In genomic region chr19:3034845-3035541, GRCh38 we compare ENCODE assay signal across 8 cellular contexts. TPM values are rescaled to one million over a fixed set of nuclear protein-coding genes. Genes with fewer than 3 reads are reported as not detected.
DNase-seq lines count a peak whose midpoint lies in the region; ATAC-seq and TF ChIP-seq lines count a peak whose summit lies in the region.

No MANE protein-coding gene starts in this region.

- WGBS in mesendoderm (ENCODE audit: extremely low coverage, insufficient coverage, low lambda C conversion rate), result no CpG with 5 or more reads among the region's 23 CpGs

- peaks cover 14% of the 10 kb centered on the region for H3K4me1 ChIP-seq in mesendoderm (ENCODE audit: control insufficient read depth, low read depth, low read length)

- H4K8ac ChIP-seq in mesendoderm (ENCODE audit: low read depth, low read length), result no peak overlapping the region

- H3K27me3 ChIP-seq in H7 (ENCODE audit: control insufficient read depth, insufficient read depth, low read length) (peaks cover 6% of the 10 kb centered on the region), mesendoderm (ENCODE audit: insufficient read depth, low read length, poor library complexity) (peaks cover 3% of the 10 kb centered on the region)

- H2BK5ac ChIP-seq in mesendoderm (ENCODE audit: low read length), result peak overlapping the region; percentile 68

- H3K27ac ChIP-seq in mesendoderm (ENCODE audit: low read depth, low read length), result peak overlapping the region; percentile 16
- peak overlapping the region; percentile 27 for H3K27ac ChIP-seq in temporal lobe (ENCODE audit: low read depth, low read length)

- peak overlapping the region; percentile 50 for H2AK5ac ChIP-seq in mesendoderm (ENCODE audit: low read length)

- peak overlapping the region; percentile 65 for H3K4me3 ChIP-seq in H7 (ENCODE audit: insufficient read depth, low read depth, low read length)
- peak overlapping the region; percentile 57 for H3K4me3 ChIP-seq in choroid plexus epithelial cell (ENCODE audit: low read depth, low read length)
- peak overlapping the region; percentile 41 for H3K4me3 ChIP-seq in mesendoderm (ENCODE audit: low read length)

- no peak overlapping the region for H2BK15ac ChIP-seq in mesendoderm (replicated peaks; ENCODE audit: low read depth)

- H3K36me3 ChIP-seq in H7 (replicated peaks; ENCODE audit: control insufficient read depth, insufficient read depth, low read length) (no peaks in the 10 kb centered on the region), mesendoderm (ENCODE audit: control insufficient read depth, insufficient read depth, low read length) (no peaks in the 10 kb centered on the region)

- peak overlapping the region; percentile 62 for H3K18ac ChIP-seq in mesendoderm (ENCODE audit: low read length)

- peak overlapping the region; percentile 87 for H3K56ac ChIP-seq in mesendoderm (ENCODE audit: low read length)

- no peaks in the 10 kb centered on the region for H3K79me2 ChIP-seq in mesendoderm (ENCODE audit: control insufficient read depth, insufficient read depth, low read length)

- peak overlapping the region; percentile 75 for H3K9ac ChIP-seq in mesendoderm (ENCODE audit: low read length)

- peak overlapping the region; percentile 63 for H3K4me2 ChIP-seq in mesendoderm (ENCODE audit: low read length)

- H2BK120ac ChIP-seq in mesendoderm (ENCODE audit: low read depth, low read length), result no peak overlapping the region

- H3K23ac ChIP-seq in mesendoderm (ENCODE audit: low read length), result peak overlapping the region; percentile 83

- DNase-seq in Ammon's horn (ENCODE audit: low spot score), result peak; percentile 10
- peak; percentile 60 for DNase-seq in H7
- peak; percentile 53 for DNase-seq in choroid plexus epithelial cell (ENCODE audit: low read depth)
- peak; percentile 76 for DNase-seq in mesendoderm
- no peak for DNase-seq in NCI-H2107 treated with DMSO at 0.1 percent for 48 hours (lab: John Stamatoyannopoulos, UW; ENCODE audit: unreplicated experiment)

- peak overlapping the region; percentile 97 for H3K4ac ChIP-seq in mesendoderm (ENCODE audit: low read depth, low read length)

- H3K79me1 ChIP-seq in mesendoderm (ENCODE audit: low read length), result no peaks in the 10 kb centered on the region

- peak; percentile 8 for ATAC-seq in SK-N-SH treated with all-trans-retinoic acid at 6 μM for 48 hours
- no peak for ATAC-seq in HG03135 (IDR thresholded peaks at IDR 0.05; ENCODE audit: unreplicated experiment)

- peak overlapping the region; percentile 47 for H4K5ac ChIP-seq in mesendoderm (ENCODE audit: low read length)

- TF ChIP-seq CTCF in choroid plexus epithelial cell (conservative IDR thresholded peaks at IDR 0.05; ENCODE audit: low read depth, low read length), result no peak

TF ChIP-seq in SK-N-SH treated with all-trans-retinoic acid at 6 μM for 48 hours, 23 proteins besides CTCF, POLR2A, EP300 and RAD21:
- TF ChIP-seq ZFP30 (CRISPR knock-in tag; IDR thresholded peaks at IDR 0.05) (no peak), ISL1 (CRISPR knock-in tag; IDR thresholded peaks at IDR 0.05) (no peak), POU6F1 (CRISPR knock-in tag; IDR thresholded peaks at IDR 0.05; ENCODE audit: borderline replicate concordance, low read depth) (no peak), ZNF70 (CRISPR knock-in tag; IDR thresholded peaks at IDR 0.05) (no peak), TOX (CRISPR knock-in tag; IDR thresholded peaks at IDR 0.05; ENCODE audit: borderline replicate concordance) (no peak), CSDC2 (CRISPR knock-in tag; IDR thresholded peaks at IDR 0.05) (no peak), ARNTL (CRISPR knock-in tag; IDR thresholded peaks at IDR 0.05; ENCODE audit: borderline replicate concordance, low read depth) (no peak), TCF4 (CRISPR knock-in tag; IDR thresholded peaks at IDR 0.05; ENCODE audit: borderline replicate concordance) (no peak), BACH2 (CRISPR knock-in tag; IDR thresholded peaks at IDR 0.05; ENCODE audit: borderline replicate concordance) (no peak), PATZ1 (CRISPR knock-in tag; IDR thresholded peaks at IDR 0.05; ENCODE audit: borderline replicate concordance) (no peak), TSHZ2 (CRISPR knock-in tag; IDR thresholded peaks at IDR 0.05) (no peak), GLIS3 (CRISPR knock-in tag; IDR thresholded peaks at IDR 0.05) (no peak), ZNF565 (CRISPR knock-in tag; conservative IDR thresholded peaks at IDR 0.05; ENCODE audit: low read depth) (no peak), CREB5 (CRISPR knock-in tag; IDR thresholded peaks at IDR 0.05; ENCODE audit: low read depth) (no peak)
TF ChIP-seq in SK-N-SH treated with all-trans-retinoic acid at 6 μM for 48 hours: peak in this region for 0.

RNA-seq across cellular contexts. Expression of gene TLE2, which starts 5.9 kb away (rescaled TPM):
- 9.6 and 18.7 TPM in 2 replicates for total RNA-seq in H7 (2014; rRNA removed; shearing (Covaris generic))
- 1.7 TPM for polyA plus RNA-seq in mesendoderm (2013, experiment 1 of 2)
- polyA plus RNA-seq in mesendoderm (2013, experiment 2 of 2), result 1.8 TPM
- 8.6 TPM for total RNA-seq in temporal lobe

RNA-seq across cellular contexts. Expression of gene TLE5, which starts 27.3 kb away (rescaled TPM):
- 300 and 386 TPM in 2 replicates for total RNA-seq in H7 (2014; rRNA removed; shearing (Covaris generic))
- polyA plus RNA-seq in mesendoderm (2013, experiment 1 of 2), result 69.9 TPM
- polyA plus RNA-seq in mesendoderm (2013, experiment 2 of 2), result 71.4 TPM
- 103 TPM for total RNA-seq in temporal lobe

RNA-seq across cellular contexts. Expression of gene TLE6, which starts 57.6 kb away (rescaled TPM):
- total RNA-seq in H7 (2014; rRNA removed; shearing (Covaris generic)), result 10.4 and 14.2 TPM in 2 replicates
- polyA plus RNA-seq in mesendoderm (2013, experiment 1 of 2), result not detected
- polyA plus RNA-seq in mesendoderm (2013, experiment 2 of 2), result 0.15 TPM
- total RNA-seq in temporal lobe, result 0.98 TPM

RNA-seq across cellular contexts. Expression of gene GNA11, which starts 59.2 kb away (rescaled TPM):
- 30.0 and 35.0 TPM in 2 replicates for total RNA-seq in H7 (2014; rRNA removed; shearing (Covaris generic))
- 19.0 TPM for polyA plus RNA-seq in mesendoderm (2013, experiment 1 of 2)
- polyA plus RNA-seq in mesendoderm (2013, experiment 2 of 2), result 19.6 TPM
- 43.8 TPM for total RNA-seq in temporal lobe
